Comparison of ENCODE assay signal across 8 cellular contexts in genomic region chr14:100304825-100305445, GRCh38. TPM values are rescaled to one million over a fixed set of nuclear protein-coding genes. Genes with fewer than 3 reads are reported as not detected.
DNase-seq lines count a peak whose midpoint lies in the region; ATAC-seq, FAIRE-seq and TF ChIP-seq lines count a peak whose summit lies in the region.

No MANE protein-coding gene starts in this region.

- no peaks in the 10 kb centered on the region for H3K9me3 Mint-ChIP-seq in stimulated activated memory B cell treated with anti-CD40 and anti-IgM and Interleukin-4, amounts not matched to agents 10 μg/mL and 1 μg/mL and 100 μg/mL, for 72 hours

- H3K9me1 ChIP-seq in keratinocyte (ENCODE audit: control insufficient read depth, extremely low read depth, insufficient read depth, low read length), result no peaks in the 10 kb centered on the region

- peak; percentile 29 for FAIRE-seq in keratinocyte (lab: Jason Lieb, UNC)

- H3K9me3 ChIP-seq in keratinocyte (ENCODE audit: control insufficient read depth, low read depth, low read length), result no peaks in the 10 kb centered on the region

- in situ Hi-C loops in T47D (cut with HindIII; ENCODE audit: low pct_unique_long_range_greater_than_20kb, low sequenced_read_pairs), result no loop called here

- no peaks in the 10 kb centered on the region for H4K20me1 ChIP-seq in keratinocyte (ENCODE audit: control insufficient read depth, extremely low read depth, insufficient read depth, low read length)

- H3K27me3 ChIP-seq in keratinocyte (ENCODE audit: control insufficient read depth, extremely low read depth, insufficient read depth, low read length), result no peaks in the 10 kb centered on the region

- ATAC-seq in stimulated activated memory B cell treated with anti-CD40 and anti-IgM and Interleukin-4, amounts not matched to agents 10 μg/mL and 1 μg/mL and 100 μg/mL, for 72 hours, result no peak
- ATAC-seq in GM19351 (IDR thresholded peaks at IDR 0.05; ENCODE audit: unreplicated experiment), result no peak

- H3K79me2 ChIP-seq in keratinocyte (ENCODE audit: control insufficient read depth, insufficient read depth, low read length), result peaks cover 8% of the 10 kb centered on the region

- no peaks in the 10 kb centered on the region for H3K27me3 Mint-ChIP-seq in stimulated activated memory B cell treated with anti-CD40 and anti-IgM and Interleukin-4, amounts not matched to agents 10 μg/mL and 1 μg/mL and 100 μg/mL, for 72 hours

- peak overlapping the region; percentile 54 for H2AFZ ChIP-seq in keratinocyte (ENCODE audit: control insufficient read depth, low read length)

- peak overlapping the region; percentile 91 for H3K4me3 Mint-ChIP-seq in stimulated activated memory B cell treated with anti-CD40 and anti-IgM and Interleukin-4, amounts not matched to agents 10 μg/mL and 1 μg/mL and 100 μg/mL, for 72 hours

- peaks cover 11% of the 10 kb centered on the region for H3K4me1 ChIP-seq in keratinocyte (ENCODE audit: control insufficient read depth, extremely low read depth, insufficient read depth, low read length)

- peak overlapping the region; percentile 44 for H3K9ac ChIP-seq in keratinocyte (ENCODE audit: control insufficient read depth, extremely low read depth, insufficient read depth, low read length)

- dilution Hi-C loops in keratinocyte (cut with MboI; ENCODE audit: extremely low pct_ligation_motif_present, low sequenced_read_pairs), result no loop called here

- H3K27ac ChIP-seq in keratinocyte (ENCODE audit: control insufficient read depth, insufficient read depth, low read length), result no peak overlapping the region

- peak overlapping the region; percentile 65 to 75 (median 69) for H3K4me3 ChIP-seq in keratinocyte (ENCODE audit: control insufficient read depth in 2 of 3, extremely low read depth in 1 of 3, insufficient read depth in 2 of 3, low read depth in 1 of 3, low read length in 3 of 3)

- peak overlapping the region; percentile 77 for H3K27ac Mint-ChIP-seq in stimulated activated memory B cell treated with anti-CD40 and anti-IgM and Interleukin-4, amounts not matched to agents 10 μg/mL and 1 μg/mL and 100 μg/mL, for 72 hours

- H3K4me2 ChIP-seq in keratinocyte (ENCODE audit: control insufficient read depth, extremely low read depth, insufficient read depth, low read depth, low read length), result peak overlapping the region; percentile 92

- no peaks in the 10 kb centered on the region for H3K36me3 ChIP-seq in keratinocyte (ENCODE audit: control insufficient read depth in 2 of 2, extremely low read depth in 1 of 2, insufficient read depth in 2 of 2, low read length in 2 of 2)

- peak; percentile 13 for DNase-seq in activated gamma-delta T cell treated with Interleukin-2 at 50 U/mL for 16 hours
- DNase-seq in activated gamma-delta T cell (lab: John Stamatoyannopoulos, UW), result no peak
- DNase-seq in NCI-H345 (lab: John Stamatoyannopoulos, UW), result peak; percentile 85
- DNase-seq in T47D (ENCODE audit: low read depth in 1 of 2, low spot score in 1 of 2), result peak; percentile 66 to 82
- no peak for DNase-seq in keratinocyte (ENCODE audit: low read depth, low spot score)
- DNase-seq in DMS153 (lab: John Stamatoyannopoulos, UW), result no peak

- no peaks in the 10 kb centered on the region for H3K36me3 Mint-ChIP-seq in stimulated activated memory B cell treated with anti-CD40 and anti-IgM and Interleukin-4, amounts not matched to agents 10 μg/mL and 1 μg/mL and 100 μg/mL, for 72 hours

- no peak for TF ChIP-seq CTCF in keratinocyte (optimal IDR thresholded peaks at IDR 0.05 in 1 of 3, IDR thresholded peaks at IDR 0.05 in 1 of 3, conservative IDR thresholded peaks at IDR 0.05 in 1 of 3; ENCODE audit: extremely low read depth in 1 of 3, insufficient read depth in 2 of 3, low read length in 3 of 3)

- peaks cover 52% of the 10 kb centered on the region for H3K4me1 Mint-ChIP-seq in stimulated activated memory B cell treated with anti-CD40 and anti-IgM and Interleukin-4, amounts not matched to agents 10 μg/mL and 1 μg/mL and 100 μg/mL, for 72 hours

RNA-seq across cellular contexts. Expression of gene SLC25A29, which starts 1.3 kb away (rescaled TPM):
- 11.1 to 46.2 TPM (median 16.3 TPM) in 3 replicates for polyA plus RNA-seq in keratinocyte
- polyA plus RNA-seq in keratinocyte (2011; ENCODE audit: low read depth), result 6.3 TPM
- polyA plus RNA-seq in keratinocyte (2011; cell fraction: cytosol; rRNA removed), result 6.2 and 13.2 TPM in 2 replicates
- 55.8 and 99.0 TPM in 2 replicates for polyA plus RNA-seq in keratinocyte (2011; cell fraction: nucleus; rRNA removed)
- polyA plus RNA-seq in keratinocyte (2012; ENCODE audit: low replicate concordance), result 12.7 and 25.0 TPM in 2 replicates
- 10.3 to 19.7 TPM (median 17.5 TPM) in 3 replicates for polyA minus RNA-seq in keratinocyte
- polyA minus RNA-seq in keratinocyte (2011; cell fraction: cytosol; rRNA and poly(A)+ RNA removed), result 30.7 TPM
- polyA minus RNA-seq in keratinocyte (2011; cell fraction: nucleus; rRNA and poly(A)+ RNA removed), result 23.7 and 29.2 TPM in 2 replicates

RNA-seq across cellular contexts. Expression of gene SLC25A47, which starts 18.2 kb away (rescaled TPM):
- not detected in 3 replicates for polyA plus RNA-seq in keratinocyte
- polyA plus RNA-seq in keratinocyte (2011; ENCODE audit: low read depth), result not detected
- not detected in 2 replicates for polyA plus RNA-seq in keratinocyte (2011; cell fraction: cytosol; rRNA removed)
- not detected in 2 replicates for polyA plus RNA-seq in keratinocyte (2011; cell fraction: nucleus; rRNA removed)
- polyA plus RNA-seq in keratinocyte (2012; ENCODE audit: low replicate concordance), result not detected in 2 replicates
- not detected in 3 replicates for polyA minus RNA-seq in keratinocyte
- not detected for polyA minus RNA-seq in keratinocyte (2011; cell fraction: cytosol; rRNA and poly(A)+ RNA removed)
- polyA minus RNA-seq in keratinocyte (2011; cell fraction: nucleus; rRNA and poly(A)+ RNA removed), result not detected in 2 replicates

Comparison
In these comparisons a context has a peak if more than half of its experiments do, and no peak if none do; other contexts are left out.
1. DNase-seq: peak in activated gamma-delta T cell treated with Interleukin-2 at 50 U/mL for 16 hours (single experiment), NCI-H345 (single experiment) and T47D (2 of 2); none in activated gamma-delta T cell (single experiment), keratinocyte (single experiment) and DMS153 (single experiment).